8 cellular contexts compared by ENCODE assay signal in genomic region chr1:197590687-197591086, GRCh38.
"Had no signal": no experiment of that assay in that cellular context is flagged by ENCODE, and none has a peak within 500 bp of the region (broad histone marks: within the 10 kb centered on the region; RNA-seq: fewer than 3 reads in every experiment).

No MANE protein-coding gene starts in this region.

- FAIRE-seq: G401.6, GM12878, GM12891, GM12892, GM18507, GM19239 had no signal

- DNase-seq: GDM1, GF-D8 had no signal

- H3K4me3 ChIP-seq: GM12878 had no signal

- ATAC-seq: GM12878 had no signal
